Comparison of ENCODE assay signal across 21 cellular contexts in genomic region chr1:162535501-162535900, GRCh38.
"Had no signal": no experiment of that assay in that cellular context is flagged by ENCODE, and none has a peak within 500 bp of the region (broad histone marks: within the 10 kb centered on the region; RNA-seq: fewer than 3 reads in every experiment).

No MANE protein-coding gene starts in this region.

- DNase-seq: activated CD4-positive, alpha-beta T cell treated with anti-CD3 and anti-CD28 coated beads for 4 hours; activated CD4-positive, alpha-beta T cell treated with anti-CD3 and anti-CD28 coated beads, Interleukin-2, amount 50 U/mL, for 48 hours; activated CD4-positive, CD25-positive, alpha-beta regulatory T cell; activated naive CD4-positive, alpha-beta T cell treated with anti-CD3 and anti-CD28 coated beads for 36 hours; activated naive CD8-positive, alpha-beta T cell treated with anti-CD3 and anti-CD28 coated beads, Interleukin-2, amount 10 ng/mL, durations not matched to agents 7 days and 5 days; activated T-cell treated with anti-CD3 and anti-CD28 coated beads, Interleukin-2, amount 50 U/mL, for 48 hours; amniotic stem cell; endodermal cell; foreskin melanocyte; kidney; naive thymus-derived CD4-positive, alpha-beta T cell; retina; stimulated activated CD4-positive, alpha-beta T cell treated with anti-CD3 and anti-CD28 coated beads, Interleukin-2, amount 100 ng/mL, for 48 hours; stimulated activated CD8-positive, alpha-beta memory T cell treated with anti-CD3 and anti-CD28 coated beads, Interleukin-4, amount 100 ng/mL, for 48 hours; stimulated activated naive B cell treated with anti-CD40 and anti-IgM and Interleukin-4, amounts not matched to agents 10 μg/mL and 1 μg/mL and 100 μg/mL, for 72 hours; transverse colon; uterus had no signal

- H3K4me1 Mint-ChIP-seq: endodermal cell, neural crest cell had no signal

- H3K27me3 ChIP-seq: transverse colon, uterus had no signal

- ATAC-seq: naive thymus-derived CD4-positive, alpha-beta T cell; stimulated activated naive B cell treated with anti-CD40 and anti-IgM and Interleukin-4, amounts not matched to agents 10 μg/mL and 1 μg/mL and 100 μg/mL, for 72 hours had no signal

- H3K4me3 Mint-ChIP-seq: activated naive CD4-positive, alpha-beta T cell treated with anti-CD3 and anti-CD28 coated beads for 36 hours; activated naive CD8-positive, alpha-beta T cell treated with anti-CD3 and anti-CD28 coated beads, Interleukin-2, amount 10 ng/mL, durations not matched to agents 7 days and 5 days; endodermal cell; naive thymus-derived CD4-positive, alpha-beta T cell; neural crest cell; stimulated activated naive B cell treated with anti-CD40 and anti-IgM and Interleukin-4, amounts not matched to agents 10 μg/mL and 1 μg/mL and 100 μg/mL, for 72 hours had no signal

- H3K27me3 Mint-ChIP-seq: activated naive CD8-positive, alpha-beta T cell treated with anti-CD3 and anti-CD28 coated beads, Interleukin-2, amount 10 ng/mL, durations not matched to agents 7 days and 5 days; naive thymus-derived CD4-positive, alpha-beta T cell; progenitor cell of endocrine pancreas; stimulated activated naive B cell treated with anti-CD40 and anti-IgM and Interleukin-4, amounts not matched to agents 10 μg/mL and 1 μg/mL and 100 μg/mL, for 72 hours had no signal

- H3K36me3 ChIP-seq: transverse colon, uterus had no signal

- H3K4me1 ChIP-seq: uterus had no signal

- H3K4me3 ChIP-seq: coronary artery, lung, transverse colon, uterus had no signal

- H3K27ac Mint-ChIP-seq: activated naive CD4-positive, alpha-beta T cell treated with anti-CD3 and anti-CD28 coated beads for 36 hours; activated naive CD8-positive, alpha-beta T cell treated with anti-CD3 and anti-CD28 coated beads, Interleukin-2, amount 10 ng/mL, durations not matched to agents 7 days and 5 days; endodermal cell; progenitor cell of endocrine pancreas; stimulated activated naive B cell treated with anti-CD40 and anti-IgM and Interleukin-4, amounts not matched to agents 10 μg/mL and 1 μg/mL and 100 μg/mL, for 72 hours had no signal

- H3K9me3 ChIP-seq: transverse colon, uterus had no signal

- H3K27ac ChIP-seq: coronary artery, transverse colon, uterus had no signal

- H3K9me3 Mint-ChIP-seq: activated naive CD4-positive, alpha-beta T cell treated with anti-CD3 and anti-CD28 coated beads for 36 hours; endodermal cell; naive thymus-derived CD4-positive, alpha-beta T cell; neural crest cell; stimulated activated naive B cell treated with anti-CD40 and anti-IgM and Interleukin-4, amounts not matched to agents 10 μg/mL and 1 μg/mL and 100 μg/mL, for 72 hours had no signal
